Comparison of ENCODE assay signal across 9 cellular contexts in the genomic region with DNA sequence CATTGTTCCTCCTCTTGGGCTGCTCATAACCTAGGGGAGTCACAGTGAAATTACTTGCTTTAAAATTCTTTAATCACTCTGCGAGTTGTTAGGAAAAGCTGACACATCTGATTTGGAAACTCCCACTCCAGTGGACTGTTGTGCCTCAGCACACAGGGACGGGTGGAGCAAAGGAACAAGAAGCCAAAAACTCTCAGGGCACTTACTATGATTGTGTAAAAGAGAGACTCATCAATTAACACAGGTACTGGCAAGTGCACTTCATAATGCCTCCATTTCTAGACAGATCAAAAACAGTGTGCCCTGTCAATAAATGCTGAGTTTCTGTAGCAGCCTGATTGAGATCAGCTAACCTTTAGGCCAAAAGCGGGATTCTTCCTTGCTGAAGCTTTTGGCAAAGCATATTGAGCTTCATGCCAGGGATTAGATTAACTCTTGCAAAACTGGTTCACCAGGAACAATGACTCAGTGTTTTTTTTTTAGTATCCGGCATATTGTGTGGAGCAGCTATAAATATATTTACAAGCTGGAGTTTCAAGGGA. TPM values are rescaled to one million over a fixed set of nuclear protein-coding genes. Genes with fewer than 3 reads are reported as not detected.
DNase-seq lines count a peak whose midpoint lies in the region; ATAC-seq and TF ChIP-seq lines count a peak whose summit lies in the region.
"Had no signal": no experiment of that assay in that cellular context is flagged by ENCODE, and none has a peak within 500 bp of the region (broad histone marks: within the 10 kb centered on the region; RNA-seq: fewer than 3 reads in every experiment).

No MANE protein-coding gene starts in this region.

- H3K4me3 ChIP-seq in AG10803 (ENCODE audit: low read length) (no peak overlapping the region), epithelial cell of esophagus (ENCODE audit: low read length) (no peak overlapping the region)

- H3K4me3 Mint-ChIP-seq in neural crest cell (no peak overlapping the region), T-cell (no peak overlapping the region)
- H3K4me3 Mint-ChIP-seq: T-helper 1 cell treated with Interleukin-12 subunit alpha and Interleukin-12 subunit beta and Interleukin-4 antibody, amounts not matched to agents 30 μg/mL and 1 μg/mL, for 36 hours had no signal

- no peaks in the 10 kb centered on the region for H3K27me3 Mint-ChIP-seq in neural crest cell (ENCODE audit: low read depth)
- peaks cover 1 to 6% of the 10 kb centered on the region in 2 donors for H3K27me3 Mint-ChIP-seq in T-cell

- peak; percentile 89 for DNase-seq in AG10803 (ENCODE audit: low read depth)
- DNase-seq in NCI-H446 treated with DMSO at 0.1 percent for 48 hours (lab: John Stamatoyannopoulos, UW): peak; percentile 80
- DNase-seq in epithelial cell of esophagus (ENCODE audit: low read depth): peak; percentile 93
- DNase-seq in neural crest cell (ENCODE audit: low read depth, low spot score): no peak
- DNase-seq in GM19240 (ENCODE audit: insufficient read length, low spot score): no peak
- no peak for DNase-seq in T-cell
- no peak for DNase-seq in stimulated activated CD4-positive, alpha-beta T cell treated with anti-CD3 and anti-CD28 coated beads, Interleukin-2, amount 100 ng/mL, for 48 hours

- no peaks in the 10 kb centered on the region for H3K9me3 Mint-ChIP-seq in neural crest cell
- no peaks in the 10 kb centered on the region for H3K9me3 Mint-ChIP-seq in T-cell
- H3K9me3 Mint-ChIP-seq: T-helper 1 cell treated with Interleukin-12 subunit alpha and Interleukin-12 subunit beta and Interleukin-4 antibody, amounts not matched to agents 30 μg/mL and 1 μg/mL, for 36 hours had no signal

- CTCF ChIA-PET in T-cell (lab: Charles Lee): interaction anchor here (0.6 to 0.9 kb wide), 3 partner anchors 13 to 89 kb away, joined by 3 to 6 read pairs (median 5); no protein-coding TSS in a partner anchor

- H3K27ac Mint-ChIP-seq in neural crest cell (ENCODE audit: unreplicated experiment) (peak overlapping the region; percentile 82), T-cell (no peak overlapping the region)
- H3K27ac Mint-ChIP-seq: T-helper 1 cell treated with Interleukin-12 subunit alpha and Interleukin-12 subunit beta and Interleukin-4 antibody, amounts not matched to agents 30 μg/mL and 1 μg/mL, for 36 hours had no signal

- H3K36me3 Mint-ChIP-seq in neural crest cell (ENCODE audit: low read depth): no peaks in the 10 kb centered on the region
- no peaks in the 10 kb centered on the region for H3K36me3 Mint-ChIP-seq in T-cell

- peaks cover 27% of the 10 kb centered on the region for H3K4me1 Mint-ChIP-seq in neural crest cell
- peaks cover 0 to 5% (median 3%) of the 10 kb centered on the region in 3 donors for H3K4me1 Mint-ChIP-seq in T-cell

- ATAC-seq in T-cell (replicated peaks in 1 of 4) (no peak), GM18517 (IDR thresholded peaks at IDR 0.05; ENCODE audit: unreplicated experiment) (no peak)

- TF ChIP-seq CTCF in AG10803 (conservative IDR thresholded peaks at IDR 0.05; ENCODE audit: low read length) (no peak), epithelial cell of esophagus (IDR thresholded peaks at IDR 0.05; ENCODE audit: insufficient read depth, low read depth, low read length, missing control alignments) (no peak), neural crest cell (conservative IDR thresholded peaks at IDR 0.05) (no peak)

- POLR2A ChIA-PET in T-cell (lab: Charles Lee): no interaction called here

RNA-seq across cellular contexts. Expression of a gene that starts 55.9 kb away (rescaled TPM):
- total RNA-seq in neural crest cell (0.33 and 0.36 TPM in 2 replicates), T-cell (not detected)

Comparison
In these comparisons a context has a peak if more than half of its experiments do, and no peak if none do; other contexts are left out.
1. DNase-seq: peak in AG10803 (single experiment), NCI-H446 treated with DMSO at 0.1 percent for 48 hours (single experiment) and epithelial cell of esophagus (single experiment); none in neural crest cell (single experiment), GM19240 (single experiment), T-cell (0 of 34) and stimulated activated CD4-positive, alpha-beta T cell treated with anti-CD3 and anti-CD28 coated beads, Interleukin-2, amount 100 ng/mL, for 48 hours (0 of 2).